24 cellular contexts compared by ENCODE assay signal in the genomic region with DNA sequence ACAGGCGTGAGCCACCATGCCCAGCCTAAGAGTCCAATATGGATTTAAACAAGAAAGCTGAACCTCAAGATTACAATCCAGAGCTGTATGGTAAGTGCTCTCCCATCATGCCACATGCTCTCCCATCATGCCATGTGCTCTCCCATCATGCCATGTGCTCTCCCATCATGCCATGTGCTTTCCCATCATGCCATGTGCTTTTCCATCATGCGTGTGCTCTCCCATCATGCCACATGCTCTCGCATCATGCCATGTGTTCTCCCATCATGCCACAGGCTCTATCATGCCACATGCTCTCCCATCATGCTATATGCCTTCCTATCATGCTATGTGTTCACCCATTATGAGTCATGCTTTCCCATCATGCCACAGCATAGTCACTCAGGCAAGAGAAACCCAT. TPM values are rescaled to one million over a fixed set of nuclear protein-coding genes. Genes with fewer than 3 reads are reported as not detected.
DNase-seq lines count a peak whose midpoint lies in the region; FAIRE-seq and TF ChIP-seq lines count a peak whose summit lies in the region.
"Had no signal": no experiment of that assay in that cellular context is flagged by ENCODE, and none has a peak within 500 bp of the region (broad histone marks: within the 10 kb centered on the region; RNA-seq: fewer than 3 reads in every experiment).

No MANE protein-coding gene starts in this region.

- H3K14ac ChIP-seq in trophoblast cell (ENCODE audit: low read length), result no peak overlapping the region

- H3K9ac ChIP-seq in trophoblast cell (ENCODE audit: low read length), result no peak overlapping the region

- H3K27me3 ChIP-seq in trophoblast cell (ENCODE audit: insufficient read depth, low read length) (no peaks in the 10 kb centered on the region), transverse colon (peaks cover 13% of the 10 kb centered on the region)

- H3K27ac ChIP-seq in trophoblast cell (ENCODE audit: low read depth, low read length) (no peak overlapping the region), transverse colon (no peak overlapping the region)
- H3K27ac ChIP-seq: C4-2B had no signal

- H4K91ac ChIP-seq in trophoblast cell (ENCODE audit: low read depth, low read length), result no peak overlapping the region

- no peak for TF ChIP-seq EP300 in transverse colon (IDR thresholded peaks at IDR 0.05; ENCODE audit: low read depth)

- no CpG with 5 or more reads among the region's 3 CpGs for WGBS in trophoblast cell (ENCODE audit: extremely low coverage, insufficient coverage, insufficient read length)
- 91 to 100% methylated on average over 2 to 3 of the region's 3 CpGs for WGBS in transverse colon (ENCODE audit: low coverage in 1 of 2), 2 donors

- H3K27ac Mint-ChIP-seq in activated naive CD4-positive, alpha-beta T cell treated with anti-CD3 and anti-CD28 coated beads for 36 hours, result peak overlapping the region; percentile 1
- peak overlapping the region; percentile 23 to 89 (median 75) for H3K27ac Mint-ChIP-seq in brain
- H3K27ac Mint-ChIP-seq: CD8-positive, alpha-beta memory T cell; HFFc6 had no signal

- H2BK5ac ChIP-seq in trophoblast cell (ENCODE audit: low read depth, low read length, poor library complexity), result no peak overlapping the region

- peaks cover 3% of the 10 kb centered on the region for H3K36me3 Mint-ChIP-seq in activated naive CD4-positive, alpha-beta T cell treated with anti-CD3 and anti-CD28 coated beads for 36 hours (ENCODE audit: low read depth)
- peaks cover 23% of the 10 kb centered on the region for H3K36me3 Mint-ChIP-seq in brain
- H3K36me3 Mint-ChIP-seq: CD8-positive, alpha-beta memory T cell had no signal

- H3K9me3 Mint-ChIP-seq in activated naive CD4-positive, alpha-beta T cell treated with anti-CD3 and anti-CD28 coated beads for 36 hours, result peaks cover 8% of the 10 kb centered on the region
- peaks cover 0 to 4% (median 0%) of the 10 kb centered on the region in 5 experiments for H3K9me3 Mint-ChIP-seq in brain
- H3K9me3 Mint-ChIP-seq: HFFc6 had no signal

- H2BK12ac ChIP-seq in trophoblast cell (ENCODE audit: low read length), result no peak overlapping the region

- no peaks in the 10 kb centered on the region for H3K27me3 Mint-ChIP-seq in activated naive CD4-positive, alpha-beta T cell treated with anti-CD3 and anti-CD28 coated beads for 36 hours (ENCODE audit: low read depth)
- peaks cover 2% of the 10 kb centered on the region for H3K27me3 Mint-ChIP-seq in brain

- no peak overlapping the region for H2AFZ ChIP-seq in trophoblast cell (ENCODE audit: insufficient read depth, low read length, poor library complexity)

- H3K4me3 ChIP-seq in trophoblast cell (ENCODE audit: low read depth, low read length) (peak overlapping the region; percentile 37), transverse colon (no peak overlapping the region)

- TF ChIP-seq CTCF in brain (conservative IDR thresholded peaks at IDR 0.05), result no peak
- no peak for TF ChIP-seq CTCF in transverse colon (IDR thresholded peaks at IDR 0.05)

- peak; percentile 79 for FAIRE-seq in HTR-8/SVneo (lab: Jason Lieb, UNC)
- FAIRE-seq: G401.6, GM18507 had no signal

- CTCF ChIA-PET in activated naive CD4-positive, alpha-beta T cell treated with anti-CD3 and anti-CD28 coated beads for 36 hours (lab: Charles Lee), result interaction anchor here (1.0 kb wide), 1 partner anchor 21 kb away, joined by 3 read pairs; no protein-coding TSS in a partner anchor

- no peak overlapping the region for H3K23ac ChIP-seq in trophoblast cell (ENCODE audit: low read length)

- no peak overlapping the region for H2BK120ac ChIP-seq in trophoblast cell (ENCODE audit: insufficient read depth, low read length, poor library complexity)

- H3K79me2 ChIP-seq in trophoblast cell (ENCODE audit: control insufficient read depth, insufficient read depth, low read length, poor library complexity), result no peaks in the 10 kb centered on the region

- TF ChIP-seq POLR2A in transverse colon (IDR thresholded peaks at IDR 0.05), result no peak

- H3K36me3 ChIP-seq in trophoblast cell (ENCODE audit: control insufficient read depth in 1 of 2, insufficient read depth in 2 of 2, low read length in 2 of 2) (no peaks in the 10 kb centered on the region), transverse colon (no peaks in the 10 kb centered on the region)

- H3K9me3 ChIP-seq in trophoblast cell (ENCODE audit: insufficient read depth, low read depth, low read length), result peaks cover 2% of the 10 kb centered on the region
- no peaks in the 10 kb centered on the region for H3K9me3 ChIP-seq in transverse colon

- no peak overlapping the region for H3K4me2 ChIP-seq in trophoblast cell (ENCODE audit: low read length)

- in situ Hi-C loops in transverse colon (cut with MboI; ENCODE audit: low pct_ligation_motif_present in 1 of 4, low pct_unique_long_range_greater_than_20kb in 1 of 4, low sequenced_read_pairs in 3 of 4), result no loop called here

- no peak overlapping the region for H4K8ac ChIP-seq in trophoblast cell (ENCODE audit: low read depth, low read length)

- H3K4me1 Mint-ChIP-seq in activated naive CD4-positive, alpha-beta T cell treated with anti-CD3 and anti-CD28 coated beads for 36 hours (ENCODE audit: low read depth), result peaks cover 9% of the 10 kb centered on the region
- peaks cover 56% of the 10 kb centered on the region for H3K4me1 Mint-ChIP-seq in brain
- H3K4me1 Mint-ChIP-seq: CD8-positive, alpha-beta memory T cell had no signal

- H3K79me1 ChIP-seq in trophoblast cell (ENCODE audit: low read length), result no peaks in the 10 kb centered on the region

- intact Hi-C loops in activated naive CD4-positive, alpha-beta T cell treated with anti-CD3 and anti-CD28 coated beads for 36 hours (cut with micrococcal nuclease), result no loop called here
- intact Hi-C loops in transverse colon (cut with DNase I; ENCODE audit: low total_unique reads), result no loop called here

- no peak overlapping the region for H2AK5ac ChIP-seq in trophoblast cell (ENCODE audit: low read length)

- no peak overlapping the region for H3K18ac ChIP-seq in trophoblast cell (ENCODE audit: low read length)

- no peak for DNase-seq in activated naive CD4-positive, alpha-beta T cell treated with anti-CD3 and anti-CD28 coated beads for 36 hours
- DNase-seq in activated naive CD4-positive, alpha-beta T cell treated with Interleukin-2 at 50 U/mL for 16 hours, result no peak
- DNase-seq in HTR-8/SVneo (ENCODE audit: insufficient read length, low spot score) (no peak), trophoblast cell (no peak), transverse colon (no peak), NCI-H69 (lab: John Stamatoyannopoulos, UW) (no peak)
- DNase-seq: 8988T; Calu3; CD8-positive, alpha-beta memory T cell; GOT3; HFFc6; KG1; NCI-H1105; NCI-H146; NCI-H2029; NCI-H226; NCI-H510A treated with DMSO at 0.1 percent for 48 hours; NCI-H82 had no signal

- H3K4ac ChIP-seq in trophoblast cell (ENCODE audit: low read depth, low read length), result no peak overlapping the region

- no peak overlapping the region for H3K4me3 Mint-ChIP-seq in activated naive CD4-positive, alpha-beta T cell treated with anti-CD3 and anti-CD28 coated beads for 36 hours
- H3K4me3 Mint-ChIP-seq in brain, result peak overlapping the region in 4 of 5 experiments; percentile 9 to 74 (median 34)
- H3K4me3 Mint-ChIP-seq: CD8-positive, alpha-beta memory T cell; HFFc6 had no signal

- H3K4me1 ChIP-seq in trophoblast cell (ENCODE audit: control insufficient read depth in 1 of 2, insufficient read depth in 2 of 2, low read length in 2 of 2) (no peaks in the 10 kb centered on the region), transverse colon (no peaks in the 10 kb centered on the region)

- H4K12ac ChIP-seq in trophoblast cell (ENCODE audit: low read depth, low read length), result no peak overlapping the region

RNA-seq across cellular contexts. Expression of a gene that starts 20.7 kb away (rescaled TPM):
- 10 to 100 TPM; 42.9 to 46.2 TPM for total RNA-seq in activated naive CD4-positive, alpha-beta T cell treated with anti-CD3 and anti-CD28 coated beads for 36 hours
- 67.0 TPM for polyA plus RNA-seq in brain (ENCODE audit: insufficient read depth, low read depth, low replicate concordance)
- 0.56 and 0.63 TPM in 2 replicates for polyA plus RNA-seq in trophoblast cell (2013)
- 1 to 10 TPM in 2 of 4 donors, under 1 TPM in 2; 0.40 to 1.9 (median 1.1) TPM for total RNA-seq in transverse colon
- total RNA-seq: HFFc6 had no signal

RNA-seq across cellular contexts. Expression of a gene that starts 43.2 kb away (rescaled TPM):
- total RNA-seq in activated naive CD4-positive, alpha-beta T cell treated with anti-CD3 and anti-CD28 coated beads for 36 hours, result not detected
- polyA plus RNA-seq in brain (ENCODE audit: insufficient read depth, low read depth, low replicate concordance), result not detected
- not detected in 2 replicates for polyA plus RNA-seq in trophoblast cell (2013)
- not detected for total RNA-seq in transverse colon
- total RNA-seq: Calu3; CD8-positive, alpha-beta memory T cell; Daoy; HFFc6 had no signal
- polyA plus RNA-seq: AG04450; CD8-positive, alpha-beta memory T cell had no signal

Comparison
In these comparisons a context has a peak if more than half of its experiments do, and no peak if none do; other contexts are left out.
1. RNA of a gene that starts 20.7 kb away (total RNA-seq): 42.9 to 46.2 TPM in activated naive CD4-positive, alpha-beta T cell treated with anti-CD3 and anti-CD28 coated beads for 36 hours; 0.40 to 1.9 TPM in transverse colon; every median in the first group is over 10 times any median in the second.